ENCODE assay signal across 1 cellular context in the genomic region with DNA sequence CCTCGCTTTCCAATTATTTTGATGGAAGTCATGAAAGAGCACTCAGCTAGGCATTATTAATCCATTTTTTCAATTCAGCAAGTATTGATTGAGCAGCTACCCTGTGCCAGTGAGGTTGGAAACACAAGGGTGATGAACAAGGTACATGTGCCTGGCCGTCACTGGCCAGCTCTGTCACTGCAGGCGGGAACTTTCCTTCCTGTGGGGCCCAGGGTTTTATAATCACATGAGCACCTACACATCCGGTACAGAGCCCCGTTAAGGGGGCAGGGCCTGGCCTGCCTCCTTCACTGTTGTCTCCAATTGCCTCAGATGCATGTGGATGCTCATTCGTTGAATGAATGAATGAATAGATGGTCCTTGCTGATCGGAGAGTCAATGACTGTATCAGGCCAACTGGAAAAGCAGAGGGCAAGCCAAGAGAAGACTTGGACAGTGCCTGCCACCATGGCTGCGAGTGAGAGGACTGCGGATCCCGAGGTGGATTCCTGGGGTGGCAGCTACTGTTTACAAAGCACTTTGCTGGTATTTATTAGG.
A peak's percentile ranks its signal among the peaks of the same experiment; 100 is the strongest.
TF ChIP-seq lines count a peak whose summit lies in the region.

No MANE protein-coding gene starts in this region.

TF ChIP-seq in K562, 482 proteins besides CTCF, POLR2A, EP300 and RAD21 (continues in another document):
- no peak for TF ChIP-seq ARID3B (CRISPR knock-in tag; IDR thresholded peaks at IDR 0.05; ENCODE audit: borderline replicate concordance)
- no peak for TF ChIP-seq SNRNP70 (optimal IDR thresholded peaks at IDR 0.05; ENCODE audit: low read depth, low read length)
- TF ChIP-seq ETS1 (conservative IDR thresholded peaks at IDR 0.05; ENCODE audit: control insufficient read depth, low read depth, low read length), result no peak
- no peak for TF ChIP-seq CBFA2T3 (IDR thresholded peaks at IDR 0.05)
- TF ChIP-seq ZFP36 (IDR thresholded peaks at IDR 0.05; ENCODE audit: low read depth, low read length, partially characterized antibody), result no peak
- no peak for TF ChIP-seq SREBF2 (CRISPR knock-in tag; IDR thresholded peaks at IDR 0.05)
- TF ChIP-seq ZBTB9 (CRISPR knock-in tag; IDR thresholded peaks at IDR 0.05), result no peak
- no peak for TF ChIP-seq ZNF449 (CRISPR knock-in tag; IDR thresholded peaks at IDR 0.05)
- no peak for TF ChIP-seq PRMT5 (CRISPR knock-in tag; IDR thresholded peaks at IDR 0.05)
- TF ChIP-seq, protein P1, sequence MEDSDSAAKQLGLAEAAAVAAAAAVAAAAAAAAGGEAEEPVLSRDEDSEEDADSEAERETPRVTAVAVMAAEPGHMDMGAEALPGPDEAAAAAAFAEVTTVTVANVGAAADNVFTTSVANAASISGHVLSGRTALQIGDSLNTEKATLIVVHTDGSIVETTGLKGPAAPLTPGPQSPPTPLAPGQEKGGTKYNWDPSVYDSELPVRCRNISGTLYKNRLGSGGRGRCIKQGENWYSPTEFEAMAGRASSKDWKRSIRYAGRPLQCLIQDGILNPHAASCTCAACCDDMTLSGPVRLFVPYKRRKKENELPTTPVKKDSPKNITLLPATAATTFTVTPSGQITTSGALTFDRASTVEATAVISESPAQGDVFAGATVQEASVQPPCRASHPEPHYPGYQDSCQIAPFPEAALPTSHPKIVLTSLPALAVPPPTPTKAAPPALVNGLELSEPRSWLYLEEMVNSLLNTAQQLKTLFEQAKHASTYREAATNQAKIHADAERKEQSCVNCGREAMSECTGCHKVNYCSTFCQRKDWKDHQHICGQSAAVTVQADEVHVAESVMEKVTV (CRISPR knock-in tag; IDR thresholded peaks at IDR 0.05), result no peak
- TF ChIP-seq GABPA (tag; conservative IDR thresholded peaks at IDR 0.05; ENCODE audit: low read depth), result peak; percentile 45
- no peak for TF ChIP-seq TBP (optimal IDR thresholded peaks at IDR 0.05; ENCODE audit: low read depth, low read length)
- no peak for TF ChIP-seq SIN3A (IDR thresholded peaks at IDR 0.05; ENCODE audit: borderline replicate concordance in 2 of 2, control insufficient read depth in 1 of 2, low read depth in 2 of 2, low read length in 2 of 2)
- no peak for TF ChIP-seq ZKSCAN8 (CRISPR knock-in tag; IDR thresholded peaks at IDR 0.05)
- TF ChIP-seq L3MBTL2 (IDR thresholded peaks at IDR 0.05), result peak; percentile 30; the same call in 1 of the 2 replicates
- no peak for TF ChIP-seq POLR2B (IDR thresholded peaks at IDR 0.05; ENCODE audit: low read depth, partially characterized antibody)
- TF ChIP-seq CREM (IDR thresholded peaks at IDR 0.05; ENCODE audit: low read depth), result no peak
- TF ChIP-seq ZNF764 (CRISPR knock-in tag; IDR thresholded peaks at IDR 0.05; ENCODE audit: low read depth), result no peak
- TF ChIP-seq MGA (IDR thresholded peaks at IDR 0.05), result peak; percentile 16; the same call in 1 of the 2 replicates
- no peak for TF ChIP-seq NR2C2 (CRISPR knock-in tag; IDR thresholded peaks at IDR 0.05)
- no peak for TF ChIP-seq NR2C2 (tag; IDR thresholded peaks at IDR 0.05)
- TF ChIP-seq E2F6 (IDR thresholded peaks at IDR 0.05; ENCODE audit: borderline replicate concordance in 1 of 2, extremely low read depth in 1 of 2, insufficient read depth in 1 of 2, insufficient read length in 1 of 2, low read depth in 1 of 2, low read length in 1 of 2, poor library complexity in 1 of 2, severe bottlenecking in 1 of 2), result peak in 1 of 2 experiments; percentile 82
- TF ChIP-seq HMGXB4 (CRISPR knock-in tag; IDR thresholded peaks at IDR 0.05), result no peak
- no peak for TF ChIP-seq TSC22D4 (tag; IDR thresholded peaks at IDR 0.05)
- TF ChIP-seq, protein P2, sequence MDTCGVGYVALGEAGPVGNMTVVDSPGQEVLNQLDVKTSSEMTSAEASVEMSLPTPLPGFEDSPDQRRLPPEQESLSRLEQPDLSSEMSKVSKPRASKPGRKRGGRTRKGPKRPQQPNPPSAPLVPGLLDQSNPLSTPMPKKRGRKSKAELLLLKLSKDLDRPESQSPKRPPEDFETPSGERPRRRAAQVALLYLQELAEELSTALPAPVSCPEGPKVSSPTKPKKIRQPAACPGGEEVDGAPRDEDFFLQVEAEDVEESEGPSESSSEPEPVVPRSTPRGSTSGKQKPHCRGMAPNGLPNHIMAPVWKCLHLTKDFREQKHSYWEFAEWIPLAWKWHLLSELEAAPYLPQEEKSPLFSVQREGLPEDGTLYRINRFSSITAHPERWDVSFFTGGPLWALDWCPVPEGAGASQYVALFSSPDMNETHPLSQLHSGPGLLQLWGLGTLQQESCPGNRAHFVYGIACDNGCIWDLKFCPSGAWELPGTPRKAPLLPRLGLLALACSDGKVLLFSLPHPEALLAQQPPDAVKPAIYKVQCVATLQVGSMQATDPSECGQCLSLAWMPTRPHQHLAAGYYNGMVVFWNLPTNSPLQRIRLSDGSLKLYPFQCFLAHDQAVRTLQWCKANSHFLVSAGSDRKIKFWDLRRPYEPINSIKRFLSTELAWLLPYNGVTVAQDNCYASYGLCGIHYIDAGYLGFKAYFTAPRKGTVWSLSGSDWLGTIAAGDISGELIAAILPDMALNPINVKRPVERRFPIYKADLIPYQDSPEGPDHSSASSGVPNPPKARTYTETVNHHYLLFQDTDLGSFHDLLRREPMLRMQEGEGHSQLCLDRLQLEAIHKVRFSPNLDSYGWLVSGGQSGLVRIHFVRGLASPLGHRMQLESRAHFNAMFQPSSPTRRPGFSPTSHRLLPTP (IDR thresholded peaks at IDR 0.05; ENCODE audit: borderline replicate concordance, extremely low read depth, insufficient read length), result no peak
